In the genomic region with DNA sequence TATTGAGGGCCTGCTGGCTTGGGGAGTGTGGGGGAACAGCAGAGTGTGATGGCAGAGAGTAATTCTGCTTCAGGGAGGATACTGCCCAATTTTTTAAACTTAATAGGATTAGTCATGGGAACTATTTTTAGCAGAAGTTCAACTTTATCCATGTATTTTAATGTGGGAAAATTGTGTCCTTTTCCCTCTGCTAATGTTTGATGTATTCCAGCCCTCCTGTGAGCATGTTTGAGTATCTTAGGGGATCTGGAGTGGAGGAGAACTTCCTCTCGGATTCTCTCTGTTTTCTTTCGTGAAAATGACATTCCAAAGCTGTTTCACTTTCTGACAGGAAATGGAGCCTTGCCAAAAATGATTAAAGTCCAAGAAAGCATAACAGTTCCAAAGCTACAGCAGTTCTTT, we compare ENCODE assay signal across 9 cellular contexts.
A peak's percentile ranks its signal among the peaks of the same experiment; 100 is the strongest.
DNase-seq lines count a peak whose midpoint lies in the region; ATAC-seq and TF ChIP-seq lines count a peak whose summit lies in the region.
"Had no signal": no experiment of that assay in that cellular context is flagged by ENCODE, and none has a peak within 500 bp of the region (broad histone marks: within the 10 kb centered on the region; RNA-seq: fewer than 3 reads in every experiment).

No MANE protein-coding gene starts in this region.

- H2BK15ac ChIP-seq in H9 (ENCODE audit: low read depth, low read length), result no peak overlapping the region

- no peak overlapping the region for H4K8ac ChIP-seq in H9 (replicated peaks; ENCODE audit: insufficient read length, low read depth, low read length)

- H2BK5ac ChIP-seq in H9 (ENCODE audit: insufficient read length, low read length), result no peak overlapping the region

- H3K4me2 ChIP-seq in H9 (ENCODE audit: insufficient read depth, insufficient read length, low read length), result no peak overlapping the region

- no peak overlapping the region for H3K9ac ChIP-seq in H9 (ENCODE audit: extremely low read depth, insufficient read length, low read length)

- intact Hi-C loops in posterior vena cava (cut with DNase I), result no loop called here

- no peaks in the 10 kb centered on the region for H3K79me1 ChIP-seq in H9 (ENCODE audit: insufficient read depth, low read depth, low read length, poor library complexity, severe bottlenecking)

- H2AFZ ChIP-seq in H9 (ENCODE audit: low read length), result no peak overlapping the region

- no peaks in the 10 kb centered on the region; the same call in 1 of the 2 replicates for H3K4me1 ChIP-seq in H9 (ENCODE audit: insufficient read depth, low read length)

- no CpG with 5 or more reads among the region's 2 CpGs for WGBS in H9 (ENCODE audit: extremely low coverage, insufficient read length, low lambda C conversion rate)

- H3K9me3 Mint-ChIP-seq in H9 (no peaks in the 10 kb centered on the region), brain (no peaks in the 10 kb centered on the region)

- H3K4me3 Mint-ChIP-seq in H9 (no peak overlapping the region), brain (peak overlapping the region in 3 of 5 experiments; percentile 26 to 55 (median 28))

- H3K27ac Mint-ChIP-seq in H9 (peak overlapping the region in 2 of 3 experiments; percentile 19 to 90; a peak in 2 of 7 replicates), brain (peak overlapping the region; percentile 27 to 93 (median 39))

- H3K27me3 Mint-ChIP-seq in H9 (ENCODE audit: low read depth) (no peaks in the 10 kb centered on the region), brain (peaks cover 4% of the 10 kb centered on the region)

- H3K14ac ChIP-seq in H9 (ENCODE audit: insufficient read depth, low read length), result no peak overlapping the region

- H3K23me2 ChIP-seq in H9 (ENCODE audit: insufficient read length, low read depth, low read length, poor library complexity, severe bottlenecking), result no peaks in the 10 kb centered on the region

- no peak for DNase-seq in H9
- DNase-seq in iris pigment epithelial cell (ENCODE audit: low read depth), result peak; percentile 76
- DNase-seq in posterior vena cava (ENCODE audit: low spot score), result no peak
- no peak for DNase-seq in occipital lobe (lab: John Stamatoyannopoulos, UW)
- DNase-seq in DMS79 (lab: John Stamatoyannopoulos, UW), result no peak
- DNase-seq: effector CD8-positive, alpha-beta T cell had no signal

- H3K23ac ChIP-seq in H9 (ENCODE audit: insufficient read length, low read depth, low read length), result no peak overlapping the region

- no peak overlapping the region for H3K4ac ChIP-seq in H9 (ENCODE audit: low read depth, low read length)

- H3K27ac ChIP-seq in H9 (ENCODE audit: insufficient read length, low read depth, low read length) (no peak overlapping the region), skin epidermis (peak overlapping the region in 12 of 21 experiments; percentile 0 to 75 (median 46))

- TF ChIP-seq CTCF in H9 (conservative IDR thresholded peaks at IDR 0.05) (no peak), brain (conservative IDR thresholded peaks at IDR 0.05) (no peak)

- no peak overlapping the region for H2BK12ac ChIP-seq in H9 (ENCODE audit: insufficient read length, low read depth, low read length)

- H3K4me1 Mint-ChIP-seq in H9, result no peaks in the 10 kb centered on the region
- H3K4me1 Mint-ChIP-seq in brain, result peaks cover 28% of the 10 kb centered on the region

- no peaks in the 10 kb centered on the region; the same call in 1 of the 2 replicates for H3K27me3 ChIP-seq in H9 (ENCODE audit: insufficient read depth, low read length)

- no peak overlapping the region for H2BK120ac ChIP-seq in H9 (ENCODE audit: low read depth, low read length, poor library complexity, severe bottlenecking)

- no peak overlapping the region for H3K18ac ChIP-seq in H9 (ENCODE audit: insufficient read length, low read depth, low read length)

- no peak overlapping the region for H4K5ac ChIP-seq in H9 (ENCODE audit: insufficient read length, low read depth, low read length)

- H3K79me2 ChIP-seq in H9 (ENCODE audit: insufficient read depth, low read length), result no peaks in the 10 kb centered on the region

- H2BK20ac ChIP-seq in H9 (ENCODE audit: low read depth, low read length, poor library complexity, severe bottlenecking), result no peak overlapping the region

- H2AK5ac ChIP-seq in H9 (ENCODE audit: insufficient read length, low read length), result no peak overlapping the region

- no peaks in the 10 kb centered on the region for H4K20me1 ChIP-seq in H9 (ENCODE audit: control insufficient read depth, insufficient read depth, insufficient read length)

- no peak overlapping the region for H3K4me3 ChIP-seq in skin epidermis

- H3K9me3 ChIP-seq in H9 (ENCODE audit: control insufficient read depth, low read depth, low read length), result no peaks in the 10 kb centered on the region

- no peak overlapping the region for H4K91ac ChIP-seq in H9 (ENCODE audit: insufficient read length, low read depth, low read length)

- no peaks in the 10 kb centered on the region for H3K36me3 Mint-ChIP-seq in H9 (ENCODE audit: insufficient read depth in 1 of 3, low read depth in 3 of 3)
- H3K36me3 Mint-ChIP-seq in brain, result no peaks in the 10 kb centered on the region

- ATAC-seq in HG03097 (IDR thresholded peaks at IDR 0.05; ENCODE audit: low FRiP score, unreplicated experiment), result no peak

- no peak overlapping the region for H3K56ac ChIP-seq in H9 (ENCODE audit: insufficient read length, low read depth, low read length)

- H3T11ph ChIP-seq in H9 (ENCODE audit: low read length), result no peak overlapping the region

Comparison
In these comparisons a context has a peak if more than half of its experiments do, and no peak if none do; other contexts are left out.
1. H3K4me3 Mint-ChIP-seq: peak in brain (3 of 5); none in H9 (0 of 2).